Comparison of ENCODE assay signal across 27 cellular contexts in genomic region chr11:42249401-42249800, GRCh38.
"Had no signal": no experiment of that assay in that cellular context is flagged by ENCODE, and none has a peak within 500 bp of the region (broad histone marks: within the 10 kb centered on the region; RNA-seq: fewer than 3 reads in every experiment).

No MANE protein-coding gene starts in this region.

- DNase-seq: activated CD4-positive, alpha-beta T cell treated with anti-CD3 and anti-CD28 coated beads for 48 hours; activated CD4-positive, alpha-beta T cell treated with anti-CD3 and anti-CD28 coated beads, Interleukin-2, amount 50 U/mL, for 48 hours; activated CD8-positive, alpha-beta memory T cell treated with anti-CD3 and anti-CD28 coated beads for 24 hours; activated effector memory CD4-positive, alpha-beta T cell treated with Interleukin-2 at 50 U/mL for 16 hours; activated naive CD4-positive, alpha-beta T cell treated with anti-CD3 and anti-CD28 coated beads for 36 hours; activated naive CD8-positive, alpha-beta T cell treated with anti-CD3 and anti-CD28 coated beads for 36 hours; adrenal gland; aorta; head of caudate nucleus; hippocampal formation; kidney; left colon; midbrain; naive thymus-derived CD4-positive, alpha-beta T cell; occipital lobe; stimulated activated CD4-positive, alpha-beta T cell treated with anti-CD3 and anti-CD28 coated beads, Interleukin-15, amount 100 ng/mL, for 24 hours; stimulated activated CD4-positive, alpha-beta T cell treated with anti-CD3 and anti-CD28 coated beads, Interleukin-2, amount 100 ng/mL, for 24 hours; stimulated activated naive B cell treated with anti-CD40 and anti-IgM and Interleukin-4, amounts not matched to agents 10 μg/mL and 1 μg/mL and 100 μg/mL, for 72 hours; stomach; SW 1271; T-helper 9 cell; tibial artery had no signal

- H3K27ac ChIP-seq: adrenal gland, epithelial cell of prostate, neural progenitor cell, right atrium auricular region, stomach, tibial artery, VCaP had no signal

- H3K4me1 ChIP-seq: adrenal gland, right atrium auricular region, stomach, tibial artery had no signal

- H3K27me3 ChIP-seq: adrenal gland, neural progenitor cell, right atrium auricular region, stomach, tibial artery had no signal

- H3K4me3 ChIP-seq: adrenal gland, neural progenitor cell, right atrium auricular region, stomach, tibial artery had no signal

- ATAC-seq: left colon; naive thymus-derived CD4-positive, alpha-beta T cell; stimulated activated naive B cell treated with anti-CD40 and anti-IgM and Interleukin-4, amounts not matched to agents 10 μg/mL and 1 μg/mL and 100 μg/mL, for 72 hours had no signal

- H3K4me2 ChIP-seq: neural progenitor cell had no signal

- FAIRE-seq: kidney, TTC549 had no signal

- H2AFZ ChIP-seq: neural progenitor cell had no signal

- H3K9me3 ChIP-seq: adrenal gland, right atrium auricular region, tibial artery had no signal

- H3K9ac ChIP-seq: neural progenitor cell had no signal

- H3K36me3 ChIP-seq: adrenal gland, neural progenitor cell, right atrium auricular region, stomach, tibial artery had no signal
